In genomic region chr3:189974372-189974771, GRCh38 we compare ENCODE assay signal across 1 cellular context.
TF ChIP-seq lines count a peak whose summit lies in the region.

No MANE protein-coding gene starts in this region.

TF ChIP-seq in HepG2, 621 proteins besides CTCF, POLR2A, EP300 and RAD21 (continued from another document):
- no peak for TF ChIP-seq EEA1 (CRISPR knock-in tag; IDR thresholded peaks at IDR 0.05; ENCODE audit: borderline replicate concordance)
- TF ChIP-seq DNMT3B (CRISPR knock-in tag; conservative IDR thresholded peaks at IDR 0.05), result no peak
- no peak for TF ChIP-seq ZNF275 (CRISPR knock-in tag; IDR thresholded peaks at IDR 0.05; ENCODE audit: borderline replicate concordance)
- no peak for TF ChIP-seq ZNF160 (CRISPR knock-in tag; IDR thresholded peaks at IDR 0.05)
- TF ChIP-seq USF2 (IDR thresholded peaks at IDR 0.05; ENCODE audit: low read depth, low read length), result no peak
- TF ChIP-seq USF2 (CRISPR knock-in tag; IDR thresholded peaks at IDR 0.05; ENCODE audit: borderline replicate concordance), result no peak
- TF ChIP-seq SRSF1 (optimal IDR thresholded peaks at IDR 0.05; ENCODE audit: low read depth, low read length), result no peak
- no peak for TF ChIP-seq ZMYM2 (CRISPR knock-in tag; IDR thresholded peaks at IDR 0.05)
- TF ChIP-seq ZNF577 (CRISPR knock-in tag; IDR thresholded peaks at IDR 0.05; ENCODE audit: borderline replicate concordance, low read depth), result no peak
- no peak for TF ChIP-seq ZFP82 (CRISPR knock-in tag; IDR thresholded peaks at IDR 0.05; ENCODE audit: borderline replicate concordance)
- TF ChIP-seq NFRKB (IDR thresholded peaks at IDR 0.05), result no peak
- TF ChIP-seq ZNF724P (CRISPR knock-in tag; IDR thresholded peaks at IDR 0.05; ENCODE audit: borderline replicate concordance), result no peak
- no peak for TF ChIP-seq ZNF710 (CRISPR knock-in tag; IDR thresholded peaks at IDR 0.05; ENCODE audit: borderline replicate concordance)
- no peak for TF ChIP-seq ZNF142 (CRISPR knock-in tag; IDR thresholded peaks at IDR 0.05)
- TF ChIP-seq ZNF224 (CRISPR knock-in tag; IDR thresholded peaks at IDR 0.05), result no peak
- TF ChIP-seq MTA1 (CRISPR knock-in tag; IDR thresholded peaks at IDR 0.05; ENCODE audit: borderline replicate concordance), result no peak
